Comparison of ENCODE assay signal across 20 cellular contexts in the genomic region with DNA sequence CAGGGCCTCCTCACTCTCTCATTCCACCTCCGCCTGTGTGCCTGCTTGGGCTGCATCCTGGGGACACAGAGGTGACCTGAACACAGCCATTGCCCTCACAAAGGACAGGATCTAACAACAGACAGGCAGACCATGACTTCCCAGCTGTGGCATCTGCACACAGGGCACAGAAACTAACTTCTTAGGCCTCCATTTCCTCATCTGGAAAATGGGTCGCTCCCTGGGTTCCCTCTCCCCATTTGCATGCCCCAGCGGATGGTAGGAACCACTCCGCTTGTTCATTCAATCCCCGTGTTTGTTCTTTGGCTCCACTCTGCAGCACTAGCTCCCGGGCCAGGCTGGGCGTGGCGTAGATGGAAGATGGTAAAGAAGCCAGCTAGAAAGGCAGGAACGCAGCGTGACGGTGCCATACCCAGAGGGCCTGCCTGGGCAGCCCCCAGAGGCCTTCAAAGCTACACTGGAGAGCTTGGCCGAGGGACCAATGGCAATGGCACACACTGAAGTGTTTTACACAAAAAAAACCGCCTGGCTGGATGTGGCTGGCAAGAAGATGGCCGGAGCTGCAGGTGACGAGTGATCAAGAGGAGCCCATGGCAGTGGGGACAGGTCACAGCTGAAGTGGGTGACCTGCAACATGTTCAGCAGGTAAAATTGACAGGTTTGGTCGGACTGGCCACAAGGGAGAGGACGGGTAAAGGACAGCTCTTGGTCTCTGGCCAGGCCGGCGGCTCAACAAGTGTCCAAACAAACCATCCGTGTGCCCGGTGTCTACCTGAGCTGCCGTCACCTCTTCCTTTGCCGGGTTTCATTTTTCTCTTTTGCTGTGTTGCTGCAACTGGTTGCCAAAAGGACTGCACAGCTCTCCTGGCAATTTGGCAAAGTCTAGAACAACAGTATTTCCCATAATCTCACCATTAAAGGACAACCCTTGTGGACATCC.
A peak's percentile ranks its signal among the peaks of the same experiment; 100 is the strongest.
DNase-seq lines count a peak whose midpoint lies in the region; FAIRE-seq and TF ChIP-seq lines count a peak whose summit lies in the region.
"Had no signal": no experiment of that assay in that cellular context is flagged by ENCODE, and none has a peak within 500 bp of the region (broad histone marks: within the 10 kb centered on the region; RNA-seq: fewer than 3 reads in every experiment).

No MANE protein-coding gene starts in this region.

- H3K36me3 Mint-ChIP-seq in CD8-positive, alpha-beta memory T cell, result no peaks in the 10 kb centered on the region

- peaks cover 7% of the 10 kb centered on the region for H3K4me1 ChIP-seq in mesenchymal stem cell (ENCODE audit: control insufficient read depth, insufficient read depth, low read depth, low read length)
- H3K4me1 ChIP-seq in CD8-positive, alpha-beta memory T cell (ENCODE audit: insufficient read depth, low read length), result no peaks in the 10 kb centered on the region
- H3K4me1 ChIP-seq: esophagus muscularis mucosa, pancreas, testis had no signal

- H2AFZ ChIP-seq in mesenchymal stem cell (ENCODE audit: low read depth, low read length), result no peak overlapping the region

- H3K4me3 ChIP-seq in bronchial epithelial cell (ENCODE audit: low read depth, low read length) (no peak overlapping the region), mesenchymal stem cell (ENCODE audit: insufficient read depth in 1 of 2, low read depth in 1 of 2, low read length in 2 of 2) (no peak overlapping the region)
- H3K4me3 ChIP-seq in CD8-positive, alpha-beta memory T cell (ENCODE audit: low read length), result no peak overlapping the region
- H3K4me3 ChIP-seq: BLaER1, esophagus muscularis mucosa, pancreas, skin epidermis, testis had no signal

- DNase-seq in DMS53 (lab: John Stamatoyannopoulos, UW), result peak; percentile 57
- peak; percentile 75 for DNase-seq in G401 (ENCODE audit: low spot score)
- DNase-seq in bronchial epithelial cell (ENCODE audit: low read depth), result peak; percentile 50
- no peak for DNase-seq in mesenchymal stem cell
- no peak for DNase-seq in CD8-positive, alpha-beta memory T cell
- DNase-seq in hippocampal formation (lab: John Stamatoyannopoulos, UW), result no peak
- DNase-seq in NCI-H1694 treated with DMSO at 0.1 percent for 48 hours (lab: John Stamatoyannopoulos, UW), result no peak
- DNase-seq: activated CD4-positive, alpha-beta T cell treated with anti-CD3 and anti-CD28 coated beads for 1 hour; activated CD8-positive, alpha-beta memory T cell treated with anti-CD3 and anti-CD28 coated beads, Interleukin-2, amount 50 U/mL, for 4 hours; activated naive CD4-positive, alpha-beta T cell treated with anti-CD3 and anti-CD28 coated beads, Interleukin-2, amount 10 ng/mL, durations not matched to agents 7 days and 5 days; brain microvascular endothelial cell; left ventricle myocardium superior; NCI-H1436; pancreas; stimulated activated CD4-positive, alpha-beta T cell treated with anti-CD3 and anti-CD28 coated beads, Interleukin-2, amount 100 ng/mL, for 48 hours; T-helper 9 cell; testis had no signal

- H3K18ac ChIP-seq in mesenchymal stem cell (ENCODE audit: low read depth in 1 of 2, low read length in 2 of 2), result peak overlapping the region; percentile 41 to 42

- no peaks in the 10 kb centered on the region for H3K79me1 ChIP-seq in mesenchymal stem cell (replicated peaks; ENCODE audit: low read length, poor library complexity, severe bottlenecking)

- no peak overlapping the region for H3K9ac ChIP-seq in mesenchymal stem cell (ENCODE audit: low read length)
- H3K9ac ChIP-seq: BLaER1 had no signal

- H3K4me3 Mint-ChIP-seq in CD8-positive, alpha-beta memory T cell, result no peak overlapping the region
- H3K4me3 Mint-ChIP-seq: activated naive CD4-positive, alpha-beta T cell treated with anti-CD3 and anti-CD28 coated beads, Interleukin-2, amount 10 ng/mL, durations not matched to agents 7 days and 5 days had no signal

- H3K27me3 Mint-ChIP-seq in CD8-positive, alpha-beta memory T cell, result peaks cover 0 to 1% of the 10 kb centered on the region in 2 donors

- peak overlapping the region in 1 of 2 experiments; percentile 37 for H2BK12ac ChIP-seq in mesenchymal stem cell (ENCODE audit: low read length in 2 of 2)

- H2AK5ac ChIP-seq in mesenchymal stem cell (ENCODE audit: low read length, severe bottlenecking), result no peak overlapping the region

- no peak overlapping the region for H2BK15ac ChIP-seq in mesenchymal stem cell (ENCODE audit: low read depth, poor library complexity, severe bottlenecking)

- H4K91ac ChIP-seq in mesenchymal stem cell (ENCODE audit: low read length), result no peak overlapping the region

- no peaks in the 10 kb centered on the region for H3K9me3 ChIP-seq in mesenchymal stem cell (ENCODE audit: control insufficient read depth, low read length)
- no peaks in the 10 kb centered on the region for H3K9me3 ChIP-seq in CD8-positive, alpha-beta memory T cell (ENCODE audit: low read length)
- H3K9me3 ChIP-seq: BLaER1, esophagus muscularis mucosa, pancreas, testis had no signal

- no peak overlapping the region for H2BK5ac ChIP-seq in mesenchymal stem cell (ENCODE audit: low read depth, low read length, poor library complexity, severe bottlenecking)

- whole genome bisulfite sequencing in mesenchymal stem cell, result 96% methylated on average over 23 of the region's 23 CpGs

- FAIRE-seq in bronchial epithelial cell (lab: Jason Lieb, UNC), result peak; percentile 36
- FAIRE-seq: pancreas had no signal

- no peaks in the 10 kb centered on the region for H3K9me3 Mint-ChIP-seq in CD8-positive, alpha-beta memory T cell
- H3K9me3 Mint-ChIP-seq: activated naive CD4-positive, alpha-beta T cell treated with anti-CD3 and anti-CD28 coated beads, Interleukin-2, amount 10 ng/mL, durations not matched to agents 7 days and 5 days had no signal

- TF ChIP-seq CTCF in bronchial epithelial cell (IDR thresholded peaks at IDR 0.05; ENCODE audit: insufficient read depth, low read length, severe bottlenecking), result no peak

- no peak overlapping the region for H3K23ac ChIP-seq in mesenchymal stem cell (ENCODE audit: low read length in 2 of 2)

- no peak overlapping the region for H4K8ac ChIP-seq in mesenchymal stem cell (ENCODE audit: low read length)

- POLR2A ChIA-PET in CD8-positive, alpha-beta memory T cell (lab: Charles Lee), result no interaction called here

- H3K14ac ChIP-seq in mesenchymal stem cell (ENCODE audit: low read length in 2 of 2), result no peak overlapping the region

- H3K36me3 ChIP-seq in bronchial epithelial cell (ENCODE audit: control insufficient read depth, insufficient read depth, low read length) (no peaks in the 10 kb centered on the region), mesenchymal stem cell (ENCODE audit: control insufficient read depth in 1 of 2, insufficient read depth in 2 of 2, low read depth in 1 of 2, low read length in 2 of 2) (peaks cover 0 to 8% of the 10 kb centered on the region in 2 experiments)
- H3K36me3 ChIP-seq in CD8-positive, alpha-beta memory T cell (ENCODE audit: insufficient read depth, low read length), result no peaks in the 10 kb centered on the region
- H3K36me3 ChIP-seq: BLaER1, brain microvascular endothelial cell, esophagus muscularis mucosa, pancreas had no signal

- H2BK120ac ChIP-seq in mesenchymal stem cell (ENCODE audit: low read depth, low read length), result no peak overlapping the region

- H3K27ac ChIP-seq in mesenchymal stem cell (ENCODE audit: low read length, poor library complexity, severe bottlenecking), result no peak overlapping the region
- H3K27ac ChIP-seq in CD8-positive, alpha-beta memory T cell (ENCODE audit: low read depth, low read length), result no peak overlapping the region
- H3K27ac ChIP-seq: BLaER1, brain microvascular endothelial cell, esophagus muscularis mucosa, pancreas, skin epidermis, testis had no signal

- peak overlapping the region in 1 of 8 donors; percentile 34 for H3K27ac Mint-ChIP-seq in CD8-positive, alpha-beta memory T cell
- H3K27ac Mint-ChIP-seq: activated naive CD4-positive, alpha-beta T cell treated with anti-CD3 and anti-CD28 coated beads, Interleukin-2, amount 10 ng/mL, durations not matched to agents 7 days and 5 days had no signal

- H3K4me1 Mint-ChIP-seq in CD8-positive, alpha-beta memory T cell, result peaks cover 0 to 6% (median 0%) of the 10 kb centered on the region in 3 donors

- CTCF ChIA-PET in CD8-positive, alpha-beta memory T cell (lab: Charles Lee), result interaction anchor here (1.0 to 2.0 kb wide), 3 partner anchors 9 to 226 kb away, joined by 3 to 5 read pairs (median 3); no protein-coding TSS in a partner anchor

- H3K4me2 ChIP-seq in mesenchymal stem cell (ENCODE audit: low read length, poor library complexity, severe bottlenecking), result no peak overlapping the region
- H3K4me2 ChIP-seq: BLaER1 had no signal

- no peak overlapping the region for H3K4ac ChIP-seq in mesenchymal stem cell (ENCODE audit: low read depth in 1 of 2, low read length in 2 of 2)

- in situ Hi-C loops in G401 (cut with HindIII; ENCODE audit: low sequenced_read_pairs), result no loop called here

- H3K27me3 ChIP-seq in bronchial epithelial cell (ENCODE audit: control insufficient read depth, insufficient read depth, low read length) (no peaks in the 10 kb centered on the region), mesenchymal stem cell (ENCODE audit: control insufficient read depth in 1 of 2, insufficient read depth in 1 of 2, low read length in 2 of 2) (peaks cover 0 to 3% of the 10 kb centered on the region in 2 experiments)
- no peaks in the 10 kb centered on the region for H3K27me3 ChIP-seq in CD8-positive, alpha-beta memory T cell (ENCODE audit: insufficient read depth, low read length, poor library complexity, severe bottlenecking)
- H3K27me3 ChIP-seq: BLaER1, brain microvascular endothelial cell, esophagus muscularis mucosa, pancreas, testis had no signal

Comparison
In these comparisons a context has a peak if more than half of its experiments do, and no peak if none do; other contexts are left out.
1. DNase-seq: peak in DMS53 (single experiment), G401 (single experiment) and bronchial epithelial cell (single experiment); none in mesenchymal stem cell (single experiment), CD8-positive, alpha-beta memory T cell (0 of 5), hippocampal formation (0 of 2) and NCI-H1694 treated with DMSO at 0.1 percent for 48 hours (single experiment).